17 cellular contexts compared by ENCODE assay signal in genomic region chr16:67964477-67965131, GRCh38. TPM values are rescaled to one million over a fixed set of nuclear protein-coding genes. Genes with fewer than 3 reads are reported as not detected.
A peak's percentile ranks its signal among the peaks of the same experiment; 100 is the strongest.
DNase-seq lines count a peak whose midpoint lies in the region; ATAC-seq and TF ChIP-seq lines count a peak whose summit lies in the region.
"Had no signal": no experiment of that assay in that cellular context is flagged by ENCODE, and none has a peak within 500 bp of the region (broad histone marks: within the 10 kb centered on the region; RNA-seq: fewer than 3 reads in every experiment).

No MANE protein-coding gene starts in this region.

- CTCF ChIA-PET in activated B cell treated with CpG ODN at 0.5 μM for 24 hours (lab: Charles Lee), result interaction anchor here (1.0 to 1.5 kb wide), 2 partner anchors 79 to 81 kb away, joined by 3 to 4 read pairs; no protein-coding TSS in a partner anchor

- H3K27me3 Mint-ChIP-seq in activated B cell treated with CpG ODN at 0.5 μM for 24 hours (no peaks in the 10 kb centered on the region), mesothelial cell of epicardium (ENCODE audit: low read depth) (no peaks in the 10 kb centered on the region), type B pancreatic cell (peaks cover 7% of the 10 kb centered on the region)

- H3K4me3 Mint-ChIP-seq in activated B cell treated with CpG ODN at 0.5 μM for 24 hours (no peak overlapping the region), mesothelial cell of epicardium (no peak overlapping the region), type B pancreatic cell (peak overlapping the region; percentile 49)
- H3K4me3 Mint-ChIP-seq: natural killer cell had no signal

- H3K9me3 ChIP-seq in left ventricle myocardium inferior (replicated peaks), result no peaks in the 10 kb centered on the region

- intact Hi-C loops in left ventricle myocardium inferior (cut with micrococcal nuclease) (no loop called here), Right ventricle myocardium superior (cut with DNase I) (no loop called here), activated B cell treated with CpG ODN at 0.5 μM for 24 hours (cut with micrococcal nuclease) (no loop called here)

- H3K9me3 Mint-ChIP-seq in activated B cell treated with CpG ODN at 0.5 μM for 24 hours (no peaks in the 10 kb centered on the region), mesothelial cell of epicardium (no peaks in the 10 kb centered on the region), type B pancreatic cell (no peaks in the 10 kb centered on the region)
- H3K9me3 Mint-ChIP-seq: natural killer cell had no signal

- no peak for TF ChIP-seq CTCF in left ventricle myocardium inferior (IDR thresholded peaks at IDR 0.05; ENCODE audit: borderline replicate concordance)
- no peak for TF ChIP-seq CTCF in activated B cell treated with CpG ODN at 0.5 μM for 24 hours (IDR thresholded peaks at IDR 0.05)
- no peak for TF ChIP-seq CTCF in mesothelial cell of epicardium (IDR thresholded peaks at IDR 0.05; ENCODE audit: unreplicated experiment)
- no peak for TF ChIP-seq CTCF in type B pancreatic cell (conservative IDR thresholded peaks at IDR 0.05)

- H3K4me1 Mint-ChIP-seq in activated B cell treated with CpG ODN at 0.5 μM for 24 hours (peaks cover 26% of the 10 kb centered on the region), mesothelial cell of epicardium (peaks cover 39% of the 10 kb centered on the region), type B pancreatic cell (ENCODE audit: unreplicated experiment) (peaks cover 28% of the 10 kb centered on the region)

- H3K36me3 ChIP-seq in left ventricle myocardium inferior, result peaks cover 36% of the 10 kb centered on the region

- H3K4me3 ChIP-seq in left ventricle myocardium inferior, result peak overlapping the region; percentile 96

- H3K36me3 Mint-ChIP-seq in activated B cell treated with CpG ODN at 0.5 μM for 24 hours (ENCODE audit: low read depth) (peaks cover 24% of the 10 kb centered on the region), mesothelial cell of epicardium (peaks cover 19% of the 10 kb centered on the region), type B pancreatic cell (peaks cover 13% of the 10 kb centered on the region)
- H3K36me3 Mint-ChIP-seq: natural killer cell had no signal

- peak overlapping the region; percentile 11 for H3K27ac Mint-ChIP-seq in activated B cell treated with CpG ODN at 0.5 μM for 24 hours
- peak overlapping the region; percentile 100 for H3K27ac Mint-ChIP-seq in mesothelial cell of epicardium
- H3K27ac Mint-ChIP-seq in type B pancreatic cell, result peak overlapping the region; percentile 55
- H3K27ac Mint-ChIP-seq: natural killer cell had no signal

- peaks cover 98% of the 10 kb centered on the region for H3K4me1 ChIP-seq in left ventricle myocardium inferior

- no peak for DNase-seq in left ventricle myocardium inferior
- no peak for DNase-seq in Right ventricle myocardium superior
- DNase-seq in activated B cell treated with CpG ODN at 0.5 μM for 24 hours, result no peak
- DNase-seq in mesothelial cell of epicardium (ENCODE audit: low spot score in 2 of 2, unreplicated experiment in 2 of 2), result no peak
- DNase-seq in type B pancreatic cell (ENCODE audit: extremely low spot score, unreplicated experiment), result no peak
- no peak for DNase-seq in NCI-H1436 (lab: John Stamatoyannopoulos, UW)
- DNase-seq in COLO829 (ENCODE audit: low spot score), result no peak
- DNase-seq: activated CD4-positive, alpha-beta T cell treated with anti-CD3 and anti-CD28 coated beads, Interleukin-2, amount 50 U/mL, for 1 hour; DMS 273 treated with DMSO at 0.1 percent for 48 hours; GOT3; natural killer cell; NCI-H1694; NCI-H774; stimulated activated CD4-positive, alpha-beta T cell treated with anti-CD3 and anti-CD28 coated beads, Interleukin-2, amount 100 ng/mL, for 48 hours; T-helper 9 cell had no signal

- H3K27me3 ChIP-seq in left ventricle myocardium inferior (ENCODE audit: low read depth), result no peaks in the 10 kb centered on the region

- POLR2A ChIA-PET in activated B cell treated with CpG ODN at 0.5 μM for 24 hours (lab: Charles Lee), result interaction anchor here (0.6 to 1.5 kb wide), 3 partner anchors 29 to 120 kb away, joined by 3 to 9 read pairs (median 6); partner anchors contain the start of gene PSMB10

- ATAC-seq in Right ventricle myocardium superior (ENCODE audit: poor library complexity) (no peak), activated B cell treated with CpG ODN at 0.5 μM for 24 hours (ENCODE audit: low read depth) (no peak), HG03159 (IDR thresholded peaks at IDR 0.05; ENCODE audit: unreplicated experiment) (no peak)
- ATAC-seq: natural killer cell had no signal

- peak overlapping the region; percentile 100 for H3K27ac ChIP-seq in left ventricle myocardium inferior (replicated peaks)

RNA-seq across cellular contexts. Expression of gene SLC12A4, which starts 3.8 kb away (rescaled TPM):
- total RNA-seq in left ventricle myocardium inferior (79.2 TPM), Right ventricle myocardium superior (84.3 TPM), activated B cell treated with CpG ODN at 0.5 μM for 24 hours (24.6 and 37.9 TPM in 2 replicates), mesothelial cell of epicardium (129 to 155 TPM (median 140 TPM) in 3 replicates), type B pancreatic cell (ENCODE audit: low replicate concordance) (48.1 and 68.8 TPM in 2 replicates)

RNA-seq across cellular contexts. Expression of gene DPEP3, which starts 15.7 kb away (rescaled TPM):
- total RNA-seq in left ventricle myocardium inferior (not detected), Right ventricle myocardium superior (not detected), activated B cell treated with CpG ODN at 0.5 μM for 24 hours (0.29 and 0.38 TPM in 2 replicates), mesothelial cell of epicardium (not detected in 3 replicates), type B pancreatic cell (ENCODE audit: low replicate concordance) (not detected in 2 replicates)
- total RNA-seq: endothelial cell of umbilical vein had no signal

RNA-seq across cellular contexts. Expression of gene LCAT, which starts 20.7 kb away (rescaled TPM):
- 23.2 TPM for total RNA-seq in left ventricle myocardium inferior
- 21.4 TPM for total RNA-seq in Right ventricle myocardium superior
- 15.8 and 17.0 TPM in 2 replicates for total RNA-seq in activated B cell treated with CpG ODN at 0.5 μM for 24 hours
- total RNA-seq in mesothelial cell of epicardium, result 68.5 to 73.8 TPM (median 68.8 TPM) in 3 replicates
- 20.2 and 26.1 TPM in 2 replicates for total RNA-seq in type B pancreatic cell (ENCODE audit: low replicate concordance)

RNA-seq across cellular contexts. Expression of gene PSMB10, which starts 28.0 kb away (rescaled TPM):
- total RNA-seq in left ventricle myocardium inferior (55.8 TPM), Right ventricle myocardium superior (59.0 TPM), activated B cell treated with CpG ODN at 0.5 μM for 24 hours (202 and 232 TPM in 2 replicates), mesothelial cell of epicardium (14.0 to 17.2 TPM (median 16.7 TPM) in 3 replicates), type B pancreatic cell (ENCODE audit: low replicate concordance) (51.9 and 68.8 TPM in 2 replicates)

RNA-seq across cellular contexts. Expression of gene CTRL, which starts 32.9 kb away (rescaled TPM):
- 0.71 TPM for total RNA-seq in left ventricle myocardium inferior
- 0.78 TPM for total RNA-seq in Right ventricle myocardium superior
- total RNA-seq in activated B cell treated with CpG ODN at 0.5 μM for 24 hours, result 4.1 and 6.2 TPM in 2 replicates
- total RNA-seq in mesothelial cell of epicardium, result 1.00 to 1.5 TPM (median 1.4 TPM) in 3 replicates
- 0.59 and 1.4 TPM in 2 replicates for total RNA-seq in type B pancreatic cell (ENCODE audit: low replicate concordance)

Comparison
In these comparisons a context has a peak if more than half of its experiments do, and no peak if none do; other contexts are left out.
1. H3K27ac Mint-ChIP-seq: peak in every context shown above with its lines; median percentile 100 in mesothelial cell of epicardium; 55 in type B pancreatic cell; 11 in activated B cell treated with CpG ODN at 0.5 μM for 24 hours.